7 cellular contexts compared by ENCODE assay signal in the genomic region with DNA sequence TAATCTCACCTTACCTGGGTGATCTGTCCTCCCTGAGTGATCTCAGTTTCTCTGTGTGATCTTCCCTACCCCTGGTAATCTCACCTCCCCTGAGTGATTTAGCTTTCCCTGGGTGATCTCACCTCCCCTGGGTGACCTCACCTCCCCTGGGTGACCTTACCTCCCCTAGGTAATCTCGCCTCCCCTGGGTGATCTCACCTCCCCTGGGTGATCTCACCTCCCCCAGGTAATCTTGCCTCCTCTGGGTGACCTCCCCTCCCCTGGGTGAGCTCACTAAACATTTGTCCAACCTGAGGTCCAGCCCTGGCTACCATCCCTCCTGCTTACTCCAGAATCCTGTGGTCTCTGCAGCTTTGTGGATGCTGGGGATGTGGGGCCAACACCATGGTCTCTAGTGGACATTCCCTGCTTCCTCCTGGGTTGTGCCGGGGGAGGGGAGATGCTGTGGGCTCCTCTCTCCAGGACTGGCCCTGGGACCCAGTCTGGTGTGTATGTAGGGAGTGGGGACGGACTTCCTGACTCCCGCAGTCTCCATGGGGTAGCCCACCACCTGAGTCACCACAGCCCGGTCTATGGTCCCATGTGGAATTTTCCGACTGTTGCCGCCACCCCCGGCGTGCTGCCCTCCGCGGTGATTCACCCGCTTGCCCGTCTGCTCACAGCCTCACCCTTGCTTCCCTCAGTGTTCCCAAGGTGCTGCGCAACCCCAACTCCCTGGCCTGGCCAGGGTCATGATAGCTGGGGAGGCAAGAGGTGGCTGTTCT. TPM values are rescaled to one million over a fixed set of nuclear protein-coding genes. Genes with fewer than 3 reads are reported as not detected.
DNase-seq lines count a peak whose midpoint lies in the region; ATAC-seq and TF ChIP-seq lines count a peak whose summit lies in the region.
"Had no signal": no experiment of that assay in that cellular context is flagged by ENCODE, and none has a peak within 500 bp of the region (broad histone marks: within the 10 kb centered on the region; RNA-seq: fewer than 3 reads in every experiment).

No MANE protein-coding gene starts in this region.

- no peak for TF ChIP-seq CTCF in Peyer's patch (IDR thresholded peaks at IDR 0.05)
- no peak for TF ChIP-seq CTCF in gastroesophageal sphincter (IDR thresholded peaks at IDR 0.05)

- H3K4me3 ChIP-seq in Peyer's patch = no peak overlapping the region
- H3K4me3 ChIP-seq in gastroesophageal sphincter = no peak overlapping the region
- peak overlapping the region in 1 of 2 donors; percentile 71 for H3K4me3 ChIP-seq in stomach smooth muscle (ENCODE audit: low read length in 2 of 2)

- DNase-seq in Peyer's patch = no peak
- no peak for DNase-seq in activated CD4-positive, CD25-positive, alpha-beta regulatory T cell treated with anti-CD3 and anti-CD28 coated beads, Interleukin-2, amount 50 U/mL, for 72 hours
- DNase-seq in activated T-helper 1 cell treated with anti-CD3 and anti-CD28 coated beads, Interleukin-12 subunit alpha, Interleukin-12 subunit beta, Interleukin-2, Interleukin-4 antibody, amounts not matched to agents 30 ng/mL and 10 ng/mL and 1 ng/mL, durations not matched to agents 14 hours and 24 hours and 36 hours (ENCODE audit: low spot score) = no peak

- no peaks in the 10 kb centered on the region for H3K27me3 Mint-ChIP-seq in activated T-helper 1 cell treated with anti-CD3 and anti-CD28 coated beads, Interleukin-12 subunit alpha, Interleukin-12 subunit beta, Interleukin-2, Interleukin-4 antibody, amounts not matched to agents 30 ng/mL and 10 ng/mL and 1 ng/mL, durations not matched to agents 14 hours and 24 hours and 36 hours (ENCODE audit: insufficient read depth)

- no peaks in the 10 kb centered on the region for H3K9me3 Mint-ChIP-seq in activated T-helper 1 cell treated with anti-CD3 and anti-CD28 coated beads, Interleukin-12 subunit alpha, Interleukin-12 subunit beta, Interleukin-2, Interleukin-4 antibody, amounts not matched to agents 30 ng/mL and 10 ng/mL and 1 ng/mL, durations not matched to agents 14 hours and 24 hours and 36 hours

- no peak overlapping the region for H3K27ac Mint-ChIP-seq in activated T-helper 1 cell treated with anti-CD3 and anti-CD28 coated beads, Interleukin-12 subunit alpha, Interleukin-12 subunit beta, Interleukin-2, Interleukin-4 antibody, amounts not matched to agents 30 ng/mL and 10 ng/mL and 1 ng/mL, durations not matched to agents 14 hours and 24 hours and 36 hours

- intact Hi-C loops in activated T-helper 1 cell treated with anti-CD3 and anti-CD28 coated beads, Interleukin-12 subunit alpha, Interleukin-12 subunit beta, Interleukin-2, Interleukin-4 antibody, amounts not matched to agents 30 ng/mL and 10 ng/mL and 1 ng/mL, durations not matched to agents 14 hours and 24 hours and 36 hours (cut with micrococcal nuclease) = no loop called here

- no CpG with 5 or more reads among the region's 14 CpGs for WGBS in gastroesophageal sphincter (ENCODE audit: low coverage in 1 of 2), 2 donors

- H3K4me1 ChIP-seq in Peyer's patch = peaks cover 0 to 26% (median 8%) of the 10 kb centered on the region in 4 donors
- peaks cover 0 to 54% (median 36%) of the 10 kb centered on the region in 3 donors for H3K4me1 ChIP-seq in gastroesophageal sphincter
- peaks cover 40% of the 10 kb centered on the region for H3K4me1 ChIP-seq in stomach smooth muscle (ENCODE audit: control insufficient read depth, insufficient read depth, low read length)

- H3K36me3 Mint-ChIP-seq in activated T-helper 1 cell treated with anti-CD3 and anti-CD28 coated beads, Interleukin-12 subunit alpha, Interleukin-12 subunit beta, Interleukin-2, Interleukin-4 antibody, amounts not matched to agents 30 ng/mL and 10 ng/mL and 1 ng/mL, durations not matched to agents 14 hours and 24 hours and 36 hours (ENCODE audit: low read depth) = peaks cover 3% of the 10 kb centered on the region

- H3K27ac ChIP-seq in Peyer's patch = peak overlapping the region in 3 of 4 donors; percentile 59 to 79 (median 74)
- peak overlapping the region in 3 of 4 donors; percentile 85 to 88 (median 87) for H3K27ac ChIP-seq in gastroesophageal sphincter
- H3K27ac ChIP-seq in stomach smooth muscle (ENCODE audit: low read length) = peak overlapping the region; percentile 83
- H3K27ac ChIP-seq: KMS-11 had no signal

- H3K27me3 ChIP-seq in Peyer's patch = no peaks in the 10 kb centered on the region
- H3K27me3 ChIP-seq in gastroesophageal sphincter = no peaks in the 10 kb centered on the region
- no peaks in the 10 kb centered on the region for H3K27me3 ChIP-seq in stomach smooth muscle (ENCODE audit: control insufficient read depth in 1 of 2, insufficient read depth in 2 of 2, low read length in 2 of 2)

- ATAC-seq in gastroesophageal sphincter (peak; percentile 0), HG03378 (IDR thresholded peaks at IDR 0.05; ENCODE audit: unreplicated experiment) (no peak)

- TF ChIP-seq POLR2A in Peyer's patch (IDR thresholded peaks at IDR 0.05) (no peak), gastroesophageal sphincter (IDR thresholded peaks at IDR 0.05) (no peak)

- H3K4me3 Mint-ChIP-seq in activated T-helper 1 cell treated with anti-CD3 and anti-CD28 coated beads, Interleukin-12 subunit alpha, Interleukin-12 subunit beta, Interleukin-2, Interleukin-4 antibody, amounts not matched to agents 30 ng/mL and 10 ng/mL and 1 ng/mL, durations not matched to agents 14 hours and 24 hours and 36 hours = no peak overlapping the region

- no peaks in the 10 kb centered on the region for H3K4me1 Mint-ChIP-seq in activated T-helper 1 cell treated with anti-CD3 and anti-CD28 coated beads, Interleukin-12 subunit alpha, Interleukin-12 subunit beta, Interleukin-2, Interleukin-4 antibody, amounts not matched to agents 30 ng/mL and 10 ng/mL and 1 ng/mL, durations not matched to agents 14 hours and 24 hours and 36 hours (ENCODE audit: low read depth)

- H3K36me3 ChIP-seq in Peyer's patch (no peaks in the 10 kb centered on the region), gastroesophageal sphincter (no peaks in the 10 kb centered on the region), stomach smooth muscle (ENCODE audit: control insufficient read depth in 2 of 2, insufficient read depth in 2 of 2, low read length in 2 of 2) (no peaks in the 10 kb centered on the region)

- no peak overlapping the region for H3K9ac ChIP-seq in stomach smooth muscle (ENCODE audit: low read length in 2 of 2)
- H3K9ac ChIP-seq: KMS-11 had no signal

- H3K9me3 ChIP-seq in Peyer's patch (no peaks in the 10 kb centered on the region), gastroesophageal sphincter (no peaks in the 10 kb centered on the region), stomach smooth muscle (ENCODE audit: control insufficient read depth in 2 of 2, low read length in 2 of 2) (no peaks in the 10 kb centered on the region)

- no peak for TF ChIP-seq EP300 in gastroesophageal sphincter (IDR thresholded peaks at IDR 0.05)

RNA-seq across cellular contexts. Expression of a gene that starts 9.9 kb away (rescaled TPM):
- total RNA-seq in Peyer's patch (100 to 1,000 TPM in 1 of 4 donors, 10 to 100 TPM in 3; 10.6 to 175 (median 15.4) TPM), gastroesophageal sphincter (100 to 1,000 TPM in 1 of 4 donors, 10 to 100 TPM in 3; 13.4 to 133 (median 47.7) TPM)
- 257 and 262 TPM in 2 replicates for total RNA-seq in activated T-helper 1 cell treated with anti-CD3 and anti-CD28 coated beads, Interleukin-12 subunit alpha, Interleukin-12 subunit beta, Interleukin-2, Interleukin-4 antibody, amounts not matched to agents 30 ng/mL and 10 ng/mL and 1 ng/mL, durations not matched to agents 14 hours and 24 hours and 36 hours

RNA-seq across cellular contexts. Expression of a gene that starts 24.0 kb away (rescaled TPM):
- total RNA-seq in Peyer's patch (10 to 100 TPM in 1 of 4 donors, 1 to 10 TPM in 2, not detected in 1; 4.7 to 23.9 (median 9.3) TPM), gastroesophageal sphincter (1 to 10 TPM in 1 of 4 donors, not detected in 3; 1.0 TPM)
- total RNA-seq in activated T-helper 1 cell treated with anti-CD3 and anti-CD28 coated beads, Interleukin-12 subunit alpha, Interleukin-12 subunit beta, Interleukin-2, Interleukin-4 antibody, amounts not matched to agents 30 ng/mL and 10 ng/mL and 1 ng/mL, durations not matched to agents 14 hours and 24 hours and 36 hours = not detected in 2 replicates

RNA-seq across cellular contexts. Expression of a gene that starts 28.0 kb away (rescaled TPM):
- total RNA-seq in Peyer's patch = 10 to 100 TPM in 3 of 4 donors, not detected in 1; 21.3 to 57.6 (median 44.6) TPM
- total RNA-seq in gastroesophageal sphincter = 1 to 10 TPM in 1 of 4 donors, not detected in 3; 2.2 TPM
- total RNA-seq in activated T-helper 1 cell treated with anti-CD3 and anti-CD28 coated beads, Interleukin-12 subunit alpha, Interleukin-12 subunit beta, Interleukin-2, Interleukin-4 antibody, amounts not matched to agents 30 ng/mL and 10 ng/mL and 1 ng/mL, durations not matched to agents 14 hours and 24 hours and 36 hours = not detected in 2 replicates

RNA-seq across cellular contexts. Expression of a gene that starts 28.9 kb away (rescaled TPM):
- total RNA-seq in Peyer's patch = not detected
- total RNA-seq in gastroesophageal sphincter = not detected
- 0.05 TPM in 1 of 2 replicates, not detected in the other for total RNA-seq in activated T-helper 1 cell treated with anti-CD3 and anti-CD28 coated beads, Interleukin-12 subunit alpha, Interleukin-12 subunit beta, Interleukin-2, Interleukin-4 antibody, amounts not matched to agents 30 ng/mL and 10 ng/mL and 1 ng/mL, durations not matched to agents 14 hours and 24 hours and 36 hours

RNA-seq across cellular contexts. Expression of a gene that starts 56.7 kb away (rescaled TPM):
- total RNA-seq in Peyer's patch (10 to 100 TPM in 1 of 4 donors, not detected in 3; 14.0 TPM), gastroesophageal sphincter (1 to 10 TPM; 1.7 to 4.3 (median 2.5) TPM)
- total RNA-seq in activated T-helper 1 cell treated with anti-CD3 and anti-CD28 coated beads, Interleukin-12 subunit alpha, Interleukin-12 subunit beta, Interleukin-2, Interleukin-4 antibody, amounts not matched to agents 30 ng/mL and 10 ng/mL and 1 ng/mL, durations not matched to agents 14 hours and 24 hours and 36 hours = 0.64 and 0.70 TPM in 2 replicates
